In the genomic region with DNA sequence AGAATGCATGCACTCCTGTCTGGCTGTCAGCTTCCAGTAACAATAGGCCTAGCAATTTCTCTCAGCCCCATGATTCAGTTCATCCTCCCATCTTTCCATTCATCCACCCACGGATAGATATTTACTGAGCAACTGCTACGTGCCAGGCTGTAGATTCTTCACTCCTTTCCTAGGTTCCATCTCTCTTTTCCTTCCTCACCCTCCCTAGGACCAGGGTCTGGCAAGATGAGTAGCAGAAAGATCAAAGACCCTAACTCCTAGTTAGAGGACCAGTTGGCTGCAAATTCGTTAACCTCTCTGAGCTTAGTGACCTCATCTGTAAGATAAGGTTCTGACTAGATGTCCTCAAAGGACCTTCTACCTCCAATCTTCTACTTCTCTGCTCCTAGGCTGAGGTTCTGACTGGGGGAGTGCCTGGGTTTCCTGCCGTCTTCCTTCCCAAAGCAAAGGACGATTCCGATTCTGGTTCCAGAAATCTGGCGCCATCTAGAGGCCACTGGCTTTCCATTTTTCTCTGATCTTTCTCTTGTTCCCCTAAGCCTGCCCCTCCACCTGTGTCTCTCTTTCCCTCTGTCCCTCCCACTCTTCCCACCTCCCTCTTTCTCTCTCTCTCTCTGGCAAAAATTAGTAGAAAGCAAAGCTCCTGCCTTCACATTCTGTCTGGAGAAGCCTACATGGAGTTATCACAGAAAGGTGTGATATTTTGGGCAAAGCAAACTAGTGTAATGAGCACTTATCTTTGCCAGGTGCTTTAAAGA, we compare ENCODE assay signal across 9 cellular contexts. TPM values are rescaled to one million over a fixed set of nuclear protein-coding genes. Genes with fewer than 3 reads are reported as not detected.
A peak's percentile ranks its signal among the peaks of the same experiment; 100 is the strongest.
DNase-seq lines count a peak whose midpoint lies in the region; ATAC-seq, FAIRE-seq and TF ChIP-seq lines count a peak whose summit lies in the region.
"Had no signal": no experiment of that assay in that cellular context is flagged by ENCODE, and none has a peak within 500 bp of the region (broad histone marks: within the 10 kb centered on the region; RNA-seq: fewer than 3 reads in every experiment).

No MANE protein-coding gene starts in this region.

- no peak overlapping the region for H3K27ac Mint-ChIP-seq in activated B cell treated with CpG ODN at 0.5 μM for 24 hours
- no peak overlapping the region for H3K27ac Mint-ChIP-seq in stimulated activated memory B cell treated with anti-CD40 and anti-IgM and Interleukin-4, amounts not matched to agents 10 μg/mL and 1 μg/mL and 100 μg/mL, for 72 hours

- H2AFZ ChIP-seq in mammary epithelial cell (ENCODE audit: low read depth, low read length), result no peak overlapping the region

- H3K4me2 ChIP-seq in mammary epithelial cell (ENCODE audit: insufficient read depth, low read depth, low read length), result no peak overlapping the region

- dilution Hi-C loops in mammary epithelial cell (cut with HindIII; ENCODE audit: low sequenced_read_pairs), result loop anchor here (5.0 to 10.0 kb wide), 2 partner anchors 87 to 134 kb away; partner anchors contain the start of gene ADAMTS14

- H3K27ac ChIP-seq in 22Rv1 (no peak overlapping the region), mammary epithelial cell (ENCODE audit: insufficient read depth, low read depth, low read length) (no peak overlapping the region), kidney (ENCODE audit: low read depth in 2 of 2, low read length in 2 of 2) (no peak overlapping the region)

- H3K9me3 Mint-ChIP-seq in activated B cell treated with CpG ODN at 0.5 μM for 24 hours, result no peaks in the 10 kb centered on the region
- no peaks in the 10 kb centered on the region for H3K9me3 Mint-ChIP-seq in stimulated activated memory B cell treated with anti-CD40 and anti-IgM and Interleukin-4, amounts not matched to agents 10 μg/mL and 1 μg/mL and 100 μg/mL, for 72 hours

- CTCF ChIA-PET in activated B cell treated with CpG ODN at 0.5 μM for 24 hours (lab: Charles Lee) (interaction anchor here (0.8 to 3.3 kb wide), 4 partner anchors 200 to 297 kb away, joined by 3 to 31 read pairs (median 8); no protein-coding TSS in a partner anchor), mammary epithelial cell (lab: Charles Lee; ENCODE audit: low non-redundant PET) (interaction anchor here (0.6 kb wide), 1 partner anchor 49 kb away, joined by 14 read pairs; no protein-coding TSS in a partner anchor)

- H3K4me3 ChIP-seq in mammary epithelial cell (replicated peaks in 1 of 3; ENCODE audit: insufficient read depth in 1 of 3, low read depth in 2 of 3, low read length in 3 of 3) (no peak overlapping the region), kidney (ENCODE audit: low read length in 2 of 2) (no peak overlapping the region)

- H3K36me3 ChIP-seq in mammary epithelial cell (ENCODE audit: insufficient read depth, low read length) (no peaks in the 10 kb centered on the region), kidney (ENCODE audit: control insufficient read depth in 1 of 2, insufficient read depth in 2 of 2, low read length in 2 of 2) (no peaks in the 10 kb centered on the region)

- no peak overlapping the region for H3K4me3 Mint-ChIP-seq in activated B cell treated with CpG ODN at 0.5 μM for 24 hours
- no peak overlapping the region for H3K4me3 Mint-ChIP-seq in stimulated activated memory B cell treated with anti-CD40 and anti-IgM and Interleukin-4, amounts not matched to agents 10 μg/mL and 1 μg/mL and 100 μg/mL, for 72 hours

- peak; percentile 62 for DNase-seq in NCI-H2196 (lab: John Stamatoyannopoulos, UW; ENCODE audit: unreplicated experiment)
- DNase-seq in activated B cell treated with CpG ODN at 0.5 μM for 24 hours, result no peak
- peak; percentile 41 for DNase-seq in mammary epithelial cell
- DNase-seq in kidney, result peak; percentile 54
- peak; percentile 53 for DNase-seq in stimulated activated CD4-positive, alpha-beta T cell treated with anti-CD3 and anti-CD28 coated beads, Interleukin-2, amount 100 ng/mL, for 4 hours (ENCODE audit: low read depth)

- H3K27me3 ChIP-seq in mammary epithelial cell (ENCODE audit: insufficient read depth, low read length), result peaks cover 9% of the 10 kb centered on the region

- no peak for FAIRE-seq in kidney (lab: Jason Lieb, UNC)

- H3K9me3 ChIP-seq in mammary epithelial cell (replicated peaks; ENCODE audit: insufficient read depth, low read length), result no peaks in the 10 kb centered on the region
- no peaks in the 10 kb centered on the region for H3K9me3 ChIP-seq in kidney (ENCODE audit: control insufficient read depth in 1 of 2, low read length in 2 of 2)

- WGBS in mammary epithelial cell (ENCODE audit: low coverage, missing lambda C conversion rate), result 28% methylated on average over 7 of the region's 7 CpGs

- no peaks in the 10 kb centered on the region for H4K20me1 ChIP-seq in mammary epithelial cell (ENCODE audit: insufficient read depth, low read length)

- H3K36me3 Mint-ChIP-seq in activated B cell treated with CpG ODN at 0.5 μM for 24 hours (ENCODE audit: low read depth), result no peaks in the 10 kb centered on the region
- no peaks in the 10 kb centered on the region for H3K36me3 Mint-ChIP-seq in stimulated activated memory B cell treated with anti-CD40 and anti-IgM and Interleukin-4, amounts not matched to agents 10 μg/mL and 1 μg/mL and 100 μg/mL, for 72 hours

- H3K4me1 ChIP-seq in mammary epithelial cell (ENCODE audit: insufficient read depth, low read length) (no peaks in the 10 kb centered on the region), kidney (ENCODE audit: control insufficient read depth in 1 of 2, insufficient read depth in 1 of 2, low read depth in 1 of 2, low read length in 2 of 2) (peaks cover 4 to 6% of the 10 kb centered on the region in 2 donors)

- H3K4me1 Mint-ChIP-seq in activated B cell treated with CpG ODN at 0.5 μM for 24 hours, result no peaks in the 10 kb centered on the region
- H3K4me1 Mint-ChIP-seq in stimulated activated memory B cell treated with anti-CD40 and anti-IgM and Interleukin-4, amounts not matched to agents 10 μg/mL and 1 μg/mL and 100 μg/mL, for 72 hours, result peaks cover 10% of the 10 kb centered on the region

- H3K27me3 Mint-ChIP-seq in activated B cell treated with CpG ODN at 0.5 μM for 24 hours, result peaks cover 6% of the 10 kb centered on the region
- H3K27me3 Mint-ChIP-seq in stimulated activated memory B cell treated with anti-CD40 and anti-IgM and Interleukin-4, amounts not matched to agents 10 μg/mL and 1 μg/mL and 100 μg/mL, for 72 hours, result peaks cover 24% of the 10 kb centered on the region

- H3K9ac ChIP-seq in mammary epithelial cell (ENCODE audit: insufficient read depth, low read length) (no peak overlapping the region), kidney (ENCODE audit: low read length in 2 of 2) (peak overlapping the region in 1 of 2 donors; percentile 14)

- peak; percentile 76 for TF ChIP-seq CTCF in 22Rv1 (IDR thresholded peaks at IDR 0.05)
- peak; percentile 78 for TF ChIP-seq CTCF in GM12874 (IDR thresholded peaks at IDR 0.05; ENCODE audit: insufficient read depth, low read depth, low read length)
- TF ChIP-seq CTCF in activated B cell treated with CpG ODN at 0.5 μM for 24 hours (IDR thresholded peaks at IDR 0.05), result peak; percentile 23
- peak; percentile 54 to 81 for TF ChIP-seq CTCF in mammary epithelial cell (conservative IDR thresholded peaks at IDR 0.05 in 1 of 2, IDR thresholded peaks at IDR 0.05 in 1 of 2; ENCODE audit: extremely low read depth in 1 of 2, insufficient read depth in 1 of 2, low read depth in 1 of 2, low read length in 2 of 2)
- peak; percentile 86 for TF ChIP-seq CTCF in kidney (IDR thresholded peaks at IDR 0.05; ENCODE audit: borderline replicate concordance, extremely low read depth, insufficient read depth)

- POLR2A ChIA-PET in activated B cell treated with CpG ODN at 0.5 μM for 24 hours (lab: Charles Lee), result no interaction called here

- ATAC-seq in activated B cell treated with CpG ODN at 0.5 μM for 24 hours (ENCODE audit: low read depth), result peak; percentile 34
- ATAC-seq in stimulated activated memory B cell treated with anti-CD40 and anti-IgM and Interleukin-4, amounts not matched to agents 10 μg/mL and 1 μg/mL and 100 μg/mL, for 72 hours, result no peak

- no TSS peak for BruUV-seq in mammary epithelial cell (replicated peaks; lab: Mats Ljungman, UMichigan)

- no peaks in the 10 kb centered on the region for H3K79me2 ChIP-seq in mammary epithelial cell (ENCODE audit: insufficient read depth, low read length)

- intact Hi-C loops in activated B cell treated with CpG ODN at 0.5 μM for 24 hours (cut with micrococcal nuclease), result loop anchor here (1.0 to 2.0 kb wide), 4 partner anchors 121 to 298 kb away; no protein-coding TSS in a partner anchor
- intact Hi-C loops in mammary epithelial cell (cut with micrococcal nuclease), result loop anchor here (1.0 kb wide), 5 partner anchors 121 to 298 kb away; no protein-coding TSS in a partner anchor
- intact Hi-C loops in kidney (cut with DNase I), result no loop called here

- in situ Hi-C loops in mammary epithelial cell (cut with MboI; ENCODE audit: low sequenced_read_pairs in 2 of 2), result loop anchor here in 1 of 2 donors (10.0 kb wide), 1 partner anchor 134 kb away; no protein-coding TSS in a partner anchor

RNA-seq across cellular contexts. Expression of gene TBATA, which starts 26.2 kb away (rescaled TPM):
- total RNA-seq in activated B cell treated with CpG ODN at 0.5 μM for 24 hours (not detected in 2 replicates), mammary epithelial cell (not detected), kidney (not detected)
- polyA plus RNA-seq in mammary epithelial cell (not detected), kidney (ENCODE audit: insufficient read depth, low read depth, low replicate concordance) (1.9 TPM)
- not detected for polyA minus RNA-seq in mammary epithelial cell
- total RNA-seq: urinary bladder had no signal
- polyA plus RNA-seq: urinary bladder had no signal

RNA-seq across cellular contexts. Expression of gene SGPL1, which starts 56.8 kb away (rescaled TPM):
- total RNA-seq in activated B cell treated with CpG ODN at 0.5 μM for 24 hours (35.9 and 36.3 TPM in 2 replicates), mammary epithelial cell (10 to 100 TPM; 65.0 to 97.4 TPM), kidney (105 TPM)
- polyA plus RNA-seq in mammary epithelial cell (22.4 TPM), kidney (ENCODE audit: insufficient read depth, low read depth, low replicate concordance) (13.5 TPM)
- polyA minus RNA-seq in mammary epithelial cell, result 88.4 TPM

Comparison
In these comparisons a context has a peak if more than half of its experiments do, and no peak if none do; other contexts are left out.
1. CTCF ChIP-seq: peak in every context shown above with its lines; median percentile 86 in kidney; 78 in GM12874; 76 in 22Rv1; 68 in mammary epithelial cell; 23 in activated B cell treated with CpG ODN at 0.5 μM for 24 hours.